15 cellular contexts compared by ENCODE assay signal in genomic region chr12:42698213-42698612, GRCh38.
DNase-seq lines count a peak whose midpoint lies in the region; ATAC-seq and TF ChIP-seq lines count a peak whose summit lies in the region.
"Had no signal": no experiment of that assay in that cellular context is flagged by ENCODE, and none has a peak within 500 bp of the region (broad histone marks: within the 10 kb centered on the region; RNA-seq: fewer than 3 reads in every experiment).

No MANE protein-coding gene starts in this region.

- no peaks in the 10 kb centered on the region for H3K27me3 ChIP-seq in left ventricle myocardium inferior (ENCODE audit: low read depth)
- H3K27me3 ChIP-seq in upper lobe of right lung, result no peaks in the 10 kb centered on the region
- H3K27me3 ChIP-seq: suprapubic skin had no signal

- in situ Hi-C loops in ACHN (cut with HindIII; ENCODE audit: low pct_ligation_motif_present, low pct_unique_long_range_greater_than_20kb, low sequenced_read_pairs), result no loop called here

- no peaks in the 10 kb centered on the region for H3K9me3 ChIP-seq in left ventricle myocardium inferior (replicated peaks)
- H3K9me3 ChIP-seq in upper lobe of right lung, result no peaks in the 10 kb centered on the region
- H3K9me3 ChIP-seq: suprapubic skin had no signal

- peak overlapping the region; percentile 72 for H3K27ac ChIP-seq in left ventricle myocardium inferior (replicated peaks)
- H3K27ac ChIP-seq in upper lobe of right lung, result no peak overlapping the region

- ATAC-seq in upper lobe of right lung, result peak; percentile 51
- ATAC-seq in GM19463 (IDR thresholded peaks at IDR 0.05; ENCODE audit: unreplicated experiment), result no peak
- ATAC-seq: activated CD4-positive, CD25-positive, alpha-beta regulatory T cell treated with anti-CD3 and anti-CD28 coated beads, Interleukin-2, amount 50 U/mL, for 24 hours; effector memory CD8-positive, alpha-beta T cell; SK-N-SH treated with all-trans-retinoic acid at 6 μM for 48 hours had no signal

- H3K4me1 ChIP-seq in left ventricle myocardium inferior (peaks cover 23% of the 10 kb centered on the region), upper lobe of right lung (peaks cover 21% of the 10 kb centered on the region)

- no peak overlapping the region for H3K4me3 ChIP-seq in left ventricle myocardium inferior
- no peak overlapping the region for H3K4me3 ChIP-seq in upper lobe of right lung
- H3K4me3 ChIP-seq: suprapubic skin had no signal

- intact Hi-C loops in left ventricle myocardium inferior (cut with micrococcal nuclease), result no loop called here
- intact Hi-C loops in upper lobe of right lung (cut with DNase I), result no loop called here

- H3K36me3 ChIP-seq in left ventricle myocardium inferior (no peaks in the 10 kb centered on the region), upper lobe of right lung (no peaks in the 10 kb centered on the region)
- H3K36me3 ChIP-seq: suprapubic skin had no signal

- TF ChIP-seq CTCF in left ventricle myocardium inferior (IDR thresholded peaks at IDR 0.05; ENCODE audit: borderline replicate concordance), result no peak
- TF ChIP-seq CTCF in upper lobe of right lung (IDR thresholded peaks at IDR 0.05), result no peak

- DNase-seq in HS-5 (ENCODE audit: low read depth) (peak; percentile 44), SIG-M5 (lab: John Stamatoyannopoulos, UW) (peak; percentile 99), left ventricle myocardium inferior (no peak), upper lobe of right lung (no peak), mucosa of gallbladder (ENCODE audit: low spot score) (no peak), ACHN (no peak)
- DNase-seq: activated T-cell treated with anti-CD3 and anti-CD28 coated beads, Interleukin-2, amount 50 U/mL, for 1 hour; anterior cingulate cortex; effector memory CD8-positive, alpha-beta T cell; NCI-H146; NCI-H774 had no signal

Comparison
In these comparisons a context has a peak if more than half of its experiments do, and no peak if none do; other contexts are left out.
1. DNase-seq: peak in HS-5 (single experiment) and SIG-M5 (single experiment); none in left ventricle myocardium inferior (single experiment), upper lobe of right lung (single experiment), mucosa of gallbladder (single experiment) and ACHN (single experiment).